ENCODE assay signal across 13 cellular contexts in genomic region chr2:37590119-37590571, GRCh38.
DNase-seq lines count a peak whose midpoint lies in the region; ATAC-seq, FAIRE-seq and TF ChIP-seq lines count a peak whose summit lies in the region.
"Had no signal": no experiment of that assay in that cellular context is flagged by ENCODE, and none has a peak within 500 bp of the region (broad histone marks: within the 10 kb centered on the region; RNA-seq: fewer than 3 reads in every experiment).

No MANE protein-coding gene starts in this region.

- H3K4me2 ChIP-seq in endothelial cell of umbilical vein (ENCODE audit: insufficient read depth, low read length), result peak overlapping the region; percentile 1

- intact Hi-C loops in CD4-positive, alpha-beta T cell (cut with DNase I, micrococcal nuclease), result no loop called here
- intact Hi-C loops in endothelial cell of umbilical vein (cut with micrococcal nuclease), result loop anchor here (1.0 kb wide), 1 partner anchor 81 kb away; the partner anchor contains the start of gene CDC42EP3
- intact Hi-C loops in prostate gland (cut with DNase I), result no loop called here
- intact Hi-C loops in aorta (cut with DNase I), result no loop called here

- BruUV-seq in endothelial cell of umbilical vein (replicated peaks; lab: Mats Ljungman, UMichigan), result no TSS peak

- peak overlapping the region; percentile 59 for H3K27ac Mint-ChIP-seq in CD4-positive, alpha-beta T cell
- H3K27ac Mint-ChIP-seq in activated naive CD4-positive, alpha-beta T cell treated with anti-CD3 and anti-CD28 coated beads, Interleukin-2, amount 50 U/mL, for 72 hours, result peak overlapping the region in 1 of 2 donors; percentile 2
- H3K27ac Mint-ChIP-seq: stimulated activated naive CD8-positive, alpha-beta T cell treated with anti-CD3 and anti-CD28 coated beads, Interleukin-15, amount 100 ng/mL, for 72 hours had no signal

- CTCF ChIA-PET in CD4-positive, alpha-beta T cell (lab: Charles Lee), result interaction anchor here (2.6 kb wide), 1 partner anchor 10 kb away, joined by 11 read pairs; no protein-coding TSS in a partner anchor
- CTCF ChIA-PET in endothelial cell of umbilical vein (lab: Charles Lee), result interaction anchor here (0.7 to 2.6 kb wide), 17 partner anchors 8 to 287 kb away, joined by 3 to 22 read pairs (median 4); no protein-coding TSS in a partner anchor

- POLR2A ChIA-PET in CD4-positive, alpha-beta T cell (lab: Charles Lee), result interaction anchor here (0.9 to 9.5 kb wide), 3 partner anchors 10 to 58 kb away, joined by 3 to 121 read pairs (median 5); no protein-coding TSS in a partner anchor
- POLR2A ChIA-PET in endothelial cell of umbilical vein (lab: Charles Lee), result no interaction called here

- dilution Hi-C loops in endothelial cell of umbilical vein (cut with MboI; ENCODE audit: extremely low pct_ligation_motif_present, low sequenced_read_pairs), result no loop called here

- no peak overlapping the region for H3K9ac ChIP-seq in endothelial cell of umbilical vein (replicated peaks; ENCODE audit: extremely low read depth, insufficient read depth, low read length)

- H3K9me3 Mint-ChIP-seq in CD4-positive, alpha-beta T cell, result no peaks in the 10 kb centered on the region
- H3K9me3 Mint-ChIP-seq in activated naive CD4-positive, alpha-beta T cell treated with anti-CD3 and anti-CD28 coated beads, Interleukin-2, amount 50 U/mL, for 72 hours, result peaks cover 2 to 5% of the 10 kb centered on the region in 2 donors

- H3K27me3 ChIP-seq in CD4-positive, alpha-beta T cell (ENCODE audit: control insufficient read depth, insufficient read depth, low read length), result no peaks in the 10 kb centered on the region
- H3K27me3 ChIP-seq in endothelial cell of umbilical vein (ENCODE audit: control insufficient read depth in 2 of 2, insufficient read depth in 2 of 2, low read length in 2 of 2) (no peaks in the 10 kb centered on the region), prostate gland (replicated peaks; ENCODE audit: insufficient read depth) (no peaks in the 10 kb centered on the region), aorta (ENCODE audit: control insufficient read depth in 1 of 2, insufficient read depth in 2 of 2, low read length in 1 of 2) (no peaks in the 10 kb centered on the region)

- H3K9me3 ChIP-seq in CD4-positive, alpha-beta T cell (ENCODE audit: control insufficient read depth, low read length), result peaks cover 6% of the 10 kb centered on the region
- no peaks in the 10 kb centered on the region for H3K9me3 ChIP-seq in endothelial cell of umbilical vein (replicated peaks; ENCODE audit: control insufficient read depth, insufficient read depth, low read length)
- no peaks in the 10 kb centered on the region for H3K9me3 ChIP-seq in prostate gland
- no peaks in the 10 kb centered on the region for H3K9me3 ChIP-seq in aorta (ENCODE audit: control insufficient read depth, low read length)

- peaks cover 2% of the 10 kb centered on the region for H3K36me3 Mint-ChIP-seq in CD4-positive, alpha-beta T cell (ENCODE audit: low read depth)
- peaks cover 0 to 9% of the 10 kb centered on the region in 2 donors for H3K36me3 Mint-ChIP-seq in activated naive CD4-positive, alpha-beta T cell treated with anti-CD3 and anti-CD28 coated beads, Interleukin-2, amount 50 U/mL, for 72 hours

- no peak overlapping the region for H3K27ac ChIP-seq in CD4-positive, alpha-beta T cell (ENCODE audit: low read depth, low read length)
- H3K27ac ChIP-seq in endothelial cell of umbilical vein (ENCODE audit: insufficient read depth, low read depth, low read length) (no peak overlapping the region), prostate gland (peak overlapping the region; percentile 18 to 24), aorta (ENCODE audit: low read depth in 1 of 2, low read length in 2 of 2) (no peak overlapping the region)

- TF ChIP-seq CTCF in CD4-positive, alpha-beta T cell (IDR thresholded peaks at IDR 0.05), result no peak
- no peak for TF ChIP-seq CTCF in endothelial cell of umbilical vein (IDR thresholded peaks at IDR 0.05; ENCODE audit: extremely low read depth in 1 of 2, insufficient read depth in 1 of 2, low read depth in 1 of 2, low read length in 2 of 2)
- TF ChIP-seq CTCF in prostate gland (IDR thresholded peaks at IDR 0.05), result no peak

- H3K4me1 ChIP-seq in endothelial cell of umbilical vein (ENCODE audit: control insufficient read depth, extremely low read depth, insufficient read depth, low read length), result peaks cover 60% of the 10 kb centered on the region
- peaks cover 5% of the 10 kb centered on the region for H3K4me1 ChIP-seq in prostate gland (replicated peaks)
- peaks cover 2 to 4% of the 10 kb centered on the region in 2 donors for H3K4me1 ChIP-seq in aorta (ENCODE audit: control insufficient read depth in 1 of 2, insufficient read depth in 2 of 2, low read length in 2 of 2)

- H3K4me1 Mint-ChIP-seq in CD4-positive, alpha-beta T cell (ENCODE audit: low read depth), result peaks cover 63% of the 10 kb centered on the region

- H3K9me1 ChIP-seq in endothelial cell of umbilical vein (replicated peaks; ENCODE audit: control insufficient read depth, extremely low read depth, insufficient read depth, low read length), result no peaks in the 10 kb centered on the region

- DNase-seq in CD4-positive, alpha-beta T cell, result no peak
- peak; percentile 33 for DNase-seq in NCI-H226
- DNase-seq in endothelial cell of umbilical vein (ENCODE audit: low read depth, low spot score), result peak; percentile 29
- peak; percentile 31 for DNase-seq in prostate gland (ENCODE audit: low spot score)
- DNase-seq in activated naive CD4-positive, alpha-beta T cell treated with anti-CD3 and anti-CD28 coated beads, Interleukin-2, amount 50 U/mL, for 72 hours (ENCODE audit: low spot score in 2 of 2), result no peak
- no peak for DNase-seq in aorta
- DNase-seq: activated CD8-positive, alpha-beta memory T cell treated with anti-CD3 and anti-CD28 coated beads for 24 hours; DMS153; stimulated activated naive CD8-positive, alpha-beta T cell treated with anti-CD3 and anti-CD28 coated beads, Interleukin-15, amount 100 ng/mL, for 72 hours had no signal

- H3K4me3 Mint-ChIP-seq in CD4-positive, alpha-beta T cell, result no peak overlapping the region
- H3K4me3 Mint-ChIP-seq: stimulated activated naive CD8-positive, alpha-beta T cell treated with anti-CD3 and anti-CD28 coated beads, Interleukin-15, amount 100 ng/mL, for 72 hours had no signal

- ATAC-seq in CD4-positive, alpha-beta T cell (ENCODE audit: poor library complexity), result no peak
- ATAC-seq in GM18517 (IDR thresholded peaks at IDR 0.05; ENCODE audit: unreplicated experiment) (no peak), HG02938 (IDR thresholded peaks at IDR 0.05; ENCODE audit: unreplicated experiment) (no peak), aorta (ENCODE audit: low FRiP score) (no peak)
- no peak for ATAC-seq in activated naive CD4-positive, alpha-beta T cell treated with anti-CD3 and anti-CD28 coated beads, Interleukin-2, amount 50 U/mL, for 72 hours
- ATAC-seq: Panc1 had no signal

- TF ChIP-seq POLR2A in endothelial cell of umbilical vein (IDR thresholded peaks at IDR 0.05; ENCODE audit: low read depth, low read length) (no peak), prostate gland (IDR thresholded peaks at IDR 0.05) (no peak)

- FAIRE-seq in endothelial cell of umbilical vein (lab: Jason Lieb, UNC), result peak; percentile 78
- FAIRE-seq: islet of Langerhans had no signal

- no peak overlapping the region for H3K4me3 ChIP-seq in endothelial cell of umbilical vein (replicated peaks in 1 of 3; ENCODE audit: insufficient read depth in 1 of 3, low read depth in 1 of 3, low read length in 3 of 3)
- no peak overlapping the region for H3K4me3 ChIP-seq in prostate gland
- H3K4me3 ChIP-seq in aorta (ENCODE audit: low read length in 2 of 2), result no peak overlapping the region

- H3K79me2 ChIP-seq in endothelial cell of umbilical vein (ENCODE audit: control insufficient read depth, insufficient read depth, low read length), result no peaks in the 10 kb centered on the region

- peak overlapping the region; percentile 31 for H2AFZ ChIP-seq in endothelial cell of umbilical vein (ENCODE audit: low read depth, low read length)

- H3K27me3 Mint-ChIP-seq in CD4-positive, alpha-beta T cell, result no peaks in the 10 kb centered on the region
- H3K27me3 Mint-ChIP-seq: stimulated activated naive CD8-positive, alpha-beta T cell treated with anti-CD3 and anti-CD28 coated beads, Interleukin-15, amount 100 ng/mL, for 72 hours had no signal

- H3K36me3 ChIP-seq in endothelial cell of umbilical vein (ENCODE audit: control insufficient read depth in 2 of 2, extremely low read depth in 1 of 2, insufficient read depth in 2 of 2, low read length in 2 of 2), result no peaks in the 10 kb centered on the region
- no peaks in the 10 kb centered on the region for H3K36me3 ChIP-seq in prostate gland
- no peaks in the 10 kb centered on the region for H3K36me3 ChIP-seq in aorta (ENCODE audit: control insufficient read depth in 1 of 2, insufficient read depth in 2 of 2, low read length in 1 of 2)

- no peaks in the 10 kb centered on the region for H4K20me1 ChIP-seq in endothelial cell of umbilical vein (replicated peaks; ENCODE audit: control insufficient read depth, extremely low read depth, insufficient read depth, low read length)

- WGBS in prostate gland, result 46% methylated on average over 3 of the region's 3 CpGs
- WGBS in aorta, 2 donors, result 82 to 94% methylated on average over 3 of the region's 3 CpGs

TF ChIP-seq in endothelial cell of umbilical vein, 7 proteins besides CTCF, POLR2A, EP300 and RAD21:
- TF ChIP-seq GATA2 (IDR thresholded peaks at IDR 0.05; ENCODE audit: insufficient read depth, insufficient read length, low read depth, low read length) (no peak), POLR2AphosphoS5 (IDR thresholded peaks at IDR 0.05; ENCODE audit: insufficient read depth, low read depth, low read length) (peak; percentile 66)

Comparison
In these comparisons a context has a peak if more than half of its experiments do, and no peak if none do; other contexts are left out.
1. DNase-seq: peak in NCI-H226 (single experiment), endothelial cell of umbilical vein (single experiment) and prostate gland (single experiment); none in CD4-positive, alpha-beta T cell (0 of 10), activated naive CD4-positive, alpha-beta T cell treated with anti-CD3 and anti-CD28 coated beads, Interleukin-2, amount 50 U/mL, for 72 hours (0 of 2) and aorta (0 of 2).
2. H3K27ac ChIP-seq: peak in prostate gland (2 of 2); none in CD4-positive, alpha-beta T cell (single experiment), endothelial cell of umbilical vein (single experiment) and aorta (0 of 2).